ENCODE assay signal across 9 cellular contexts in genomic region chr5:86631165-86631564, GRCh38.
"Had no signal": no experiment of that assay in that cellular context is flagged by ENCODE, and none has a peak within 500 bp of the region (broad histone marks: within the 10 kb centered on the region; RNA-seq: fewer than 3 reads in every experiment).

No MANE protein-coding gene starts in this region.

- H3K4me3 ChIP-seq: HAP-1 had no signal

- H3K27ac ChIP-seq: HL-60 had no signal

- H3K4me1 ChIP-seq: HAP-1 had no signal

- H3K27ac Mint-ChIP-seq: HFFc6, IgD-negative memory B cell had no signal

- DNase-seq: GOT3, HFFc6, KG1 had no signal

- H3K4me3 Mint-ChIP-seq: HFFc6, IgD-negative memory B cell had no signal

- H3K36me3 Mint-ChIP-seq: IgD-negative memory B cell had no signal

- H3K36me3 ChIP-seq: HAP-1 had no signal

- ATAC-seq: HCT116, HepG2 had no signal

- FAIRE-seq: H54, HepG2 had no signal

- H3K9me3 ChIP-seq: HAP-1 had no signal

- H3K4me1 Mint-ChIP-seq: IgD-negative memory B cell had no signal

- H3K9me3 Mint-ChIP-seq: HFFc6 had no signal
